ENCODE assay signal across 11 cellular contexts in genomic region chrX:40151211-40152172, GRCh38. TPM values are rescaled to one million over a fixed set of nuclear protein-coding genes. Genes with fewer than 3 reads are reported as not detected.
A peak's percentile ranks its signal among the peaks of the same experiment; 100 is the strongest.
DNase-seq lines count a peak whose midpoint lies in the region; ATAC-seq and TF ChIP-seq lines count a peak whose summit lies in the region.
"Had no signal": no experiment of that assay in that cellular context is flagged by ENCODE, and none has a peak within 500 bp of the region (broad histone marks: within the 10 kb centered on the region; RNA-seq: fewer than 3 reads in every experiment).

No MANE protein-coding gene starts in this region.

- H3K36me3 Mint-ChIP-seq in memory B cell (no peaks in the 10 kb centered on the region), type B pancreatic cell (no peaks in the 10 kb centered on the region)
- H3K36me3 Mint-ChIP-seq: CD8-positive, alpha-beta T cell had no signal

- no peak overlapping the region for H3K27ac Mint-ChIP-seq in memory B cell
- H3K27ac Mint-ChIP-seq in type B pancreatic cell = no peak overlapping the region
- H3K27ac Mint-ChIP-seq: CD8-positive, alpha-beta T cell; T-helper 1 cell treated with Interleukin-12 subunit alpha and Interleukin-12 subunit beta and Interleukin-4 antibody, amounts not matched to agents 30 μg/mL and 1 μg/mL, for 36 hours had no signal

- H3K27me3 ChIP-seq in right atrium auricular region (peaks cover 0 to 10% of the 10 kb centered on the region in 2 donors), SJCRH30 (no peaks in the 10 kb centered on the region), uterus (peaks cover 0 to 3% of the 10 kb centered on the region in 2 donors)

- H3K4me1 Mint-ChIP-seq in memory B cell = peaks cover 4% of the 10 kb centered on the region
- peaks cover 10% of the 10 kb centered on the region for H3K4me1 Mint-ChIP-seq in type B pancreatic cell (ENCODE audit: unreplicated experiment)

- intact Hi-C loops in left ventricle myocardium superior (cut with micrococcal nuclease) (no loop called here), uterus (cut with DNase I; ENCODE audit: low total_unique reads) (loop anchor here (5.0 kb wide), 1 partner anchor 44 kb away; no protein-coding TSS in a partner anchor)

- peak overlapping the region; percentile 74 to 82 for H3K27ac ChIP-seq in right atrium auricular region
- peak overlapping the region; percentile 93 for H3K27ac ChIP-seq in SJCRH30
- H3K27ac ChIP-seq in uterus = no peak overlapping the region

- H3K4me3 Mint-ChIP-seq in memory B cell = peak overlapping the region; percentile 14
- H3K4me3 Mint-ChIP-seq in type B pancreatic cell = peak overlapping the region; percentile 75
- H3K4me3 Mint-ChIP-seq: T-helper 1 cell treated with Interleukin-12 subunit alpha and Interleukin-12 subunit beta and Interleukin-4 antibody, amounts not matched to agents 30 μg/mL and 1 μg/mL, for 36 hours had no signal

- H3K4me1 ChIP-seq in right atrium auricular region (peaks cover 0 to 91% of the 10 kb centered on the region in 2 donors), SJCRH30 (peaks cover 9% of the 10 kb centered on the region), uterus (peaks cover 0 to 4% of the 10 kb centered on the region in 2 donors)

- H3K9me3 Mint-ChIP-seq in memory B cell (no peaks in the 10 kb centered on the region), type B pancreatic cell (no peaks in the 10 kb centered on the region)
- H3K9me3 Mint-ChIP-seq: CD8-positive, alpha-beta T cell; T-helper 1 cell treated with Interleukin-12 subunit alpha and Interleukin-12 subunit beta and Interleukin-4 antibody, amounts not matched to agents 30 μg/mL and 1 μg/mL, for 36 hours had no signal

- ATAC-seq in left ventricle myocardium superior (no peak), memory B cell (ENCODE audit: low read depth) (no peak), GM21390 (IDR thresholded peaks at IDR 0.05; ENCODE audit: unreplicated experiment) (no peak)

- H3K9me3 ChIP-seq in right atrium auricular region (no peaks in the 10 kb centered on the region), SJCRH30 (replicated peaks) (no peaks in the 10 kb centered on the region), uterus (no peaks in the 10 kb centered on the region)

- DNase-seq in right atrium auricular region (ENCODE audit: low spot score) = no peak
- DNase-seq in left ventricle myocardium superior = no peak
- peak; percentile 72 to 74 for DNase-seq in SJCRH30
- no peak for DNase-seq in memory B cell (ENCODE audit: low spot score in 2 of 2)
- no peak for DNase-seq in type B pancreatic cell (ENCODE audit: extremely low spot score, unreplicated experiment)
- no peak for DNase-seq in uterus
- DNase-seq in activated naive CD4-positive, alpha-beta T cell (lab: John Stamatoyannopoulos, UW) = no peak
- DNase-seq: activated T-cell treated with anti-CD3 and anti-CD28 coated beads for 4 hours had no signal

- TF ChIP-seq CTCF in right atrium auricular region (IDR thresholded peaks at IDR 0.05) (no peak), type B pancreatic cell (conservative IDR thresholded peaks at IDR 0.05) (no peak), uterus (IDR thresholded peaks at IDR 0.05) (no peak)

- no peaks in the 10 kb centered on the region for H3K27me3 Mint-ChIP-seq in memory B cell
- H3K27me3 Mint-ChIP-seq in type B pancreatic cell = peaks cover 9% of the 10 kb centered on the region

- H3K36me3 ChIP-seq in right atrium auricular region (no peaks in the 10 kb centered on the region), SJCRH30 (no peaks in the 10 kb centered on the region), uterus (no peaks in the 10 kb centered on the region)

- H3K4me3 ChIP-seq in right atrium auricular region (no peak overlapping the region), SJCRH30 (peak overlapping the region; percentile 65), uterus (no peak overlapping the region)

- no peak for TF ChIP-seq POLR2A in uterus (IDR thresholded peaks at IDR 0.05)

RNA-seq across cellular contexts. Expression of gene BCOR, which starts 53.7 kb away (rescaled TPM):
- total RNA-seq in right atrium auricular region = 10 to 100 TPM; 24.3 to 37.1 TPM
- total RNA-seq in left ventricle myocardium superior = 16.4 TPM
- total RNA-seq in SJCRH30 (2014; rRNA removed; shearing (Covaris generic)) = 62.5 and 64.8 TPM in 2 replicates
- total RNA-seq in type B pancreatic cell (ENCODE audit: low replicate concordance) = 27.2 and 37.3 TPM in 2 replicates
- total RNA-seq in uterus = 10 to 100 TPM in 3 of 4 donors, 1 to 10 TPM in 1; 10.0 to 42.4 (median 26.4) TPM

Comparison
In these comparisons a context has a peak if more than half of its experiments do, and no peak if none do; other contexts are left out.
1. DNase-seq: peak in SJCRH30 (2 of 2); none in right atrium auricular region (single experiment), left ventricle myocardium superior (single experiment), memory B cell (0 of 2), type B pancreatic cell (single experiment), uterus (0 of 2) and activated naive CD4-positive, alpha-beta T cell (0 of 4).
2. H3K27ac ChIP-seq: peak in right atrium auricular region (2 of 2) and SJCRH30 (single experiment); none in uterus (0 of 2).